Comparison of ENCODE assay signal across 12 cellular contexts in the genomic region with DNA sequence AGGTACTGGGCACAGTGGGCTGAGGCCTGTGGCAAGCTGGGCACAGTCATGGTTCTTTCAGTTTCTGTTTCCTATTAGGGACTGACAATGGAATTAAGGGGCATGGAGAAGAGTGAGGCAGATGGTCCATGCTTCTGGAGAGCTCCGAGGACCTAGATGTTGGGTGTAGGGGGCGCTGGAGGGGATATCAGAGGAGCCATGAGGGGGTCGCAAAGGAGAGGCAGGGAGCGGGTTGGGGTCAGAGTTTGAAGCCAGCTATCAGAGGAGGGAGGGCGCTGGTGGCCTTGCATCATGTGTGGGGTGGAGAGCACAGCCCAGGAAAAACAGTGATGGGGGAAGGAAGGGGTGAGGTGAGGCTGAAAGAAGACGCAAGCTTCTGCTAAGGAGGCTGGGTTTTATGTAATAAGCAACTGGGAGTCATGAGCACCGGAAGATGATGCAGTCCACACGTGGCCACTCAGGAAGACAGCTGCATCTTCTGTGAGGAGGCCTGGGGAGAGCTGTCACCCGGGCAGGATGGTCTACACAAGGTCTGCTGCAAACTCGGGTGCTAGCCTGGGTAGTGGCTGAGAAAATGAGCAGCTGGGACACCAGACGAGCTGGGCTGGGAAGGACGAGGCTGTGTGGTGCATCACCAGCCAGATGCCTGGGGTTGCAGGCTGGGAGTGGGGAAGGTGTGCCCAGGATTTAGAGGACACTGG.
DNase-seq lines count a peak whose midpoint lies in the region; ATAC-seq and TF ChIP-seq lines count a peak whose summit lies in the region.
"Had no signal": no experiment of that assay in that cellular context is flagged by ENCODE, and none has a peak within 500 bp of the region (broad histone marks: within the 10 kb centered on the region; RNA-seq: fewer than 3 reads in every experiment).

No MANE protein-coding gene starts in this region.

- CTCF ChIA-PET in activated CD8-positive, alpha-beta T cell treated with anti-CD3 and anti-CD28 coated beads, Interleukin-2, amount 10 ng/mL, durations not matched to agents 7 days and 5 days (lab: Charles Lee), result interaction anchor here (1.0 to 7.3 kb wide), 2 partner anchors 18 to 125 kb away, joined by 4 to 63 read pairs; no protein-coding TSS in a partner anchor
- CTCF ChIA-PET in activated CD8-positive, alpha-beta T cell treated with anti-CD3 and anti-CD28 coated beads for 36 hours (lab: Charles Lee), result interaction anchor here (0.8 to 9.9 kb wide), 8 partner anchors 9 to 298 kb away, joined by 3 to 66 read pairs (median 4); no protein-coding TSS in a partner anchor

- POLR2A ChIA-PET in activated CD8-positive, alpha-beta T cell treated with anti-CD3 and anti-CD28 coated beads, Interleukin-2, amount 10 ng/mL, durations not matched to agents 7 days and 5 days (lab: Charles Lee), result interaction anchor here (2.4 kb wide), 1 partner anchor 73 kb away, joined by 7 read pairs; the partner anchor contains the start of gene IER5
- POLR2A ChIA-PET in activated CD8-positive, alpha-beta T cell treated with anti-CD3 and anti-CD28 coated beads for 36 hours (lab: Charles Lee), result interaction anchor here (1.1 to 6.2 kb wide), 4 partner anchors 12 to 72 kb away, joined by 3 to 27 read pairs (median 8); no protein-coding TSS in a partner anchor

- TF ChIP-seq CTCF in activated CD8-positive, alpha-beta T cell treated with anti-CD3 and anti-CD28 coated beads for 36 hours (IDR thresholded peaks at IDR 0.05), result no peak

- peaks cover 29% of the 10 kb centered on the region for H3K9me3 Mint-ChIP-seq in activated CD8-positive, alpha-beta T cell treated with anti-CD3 and anti-CD28 coated beads, Interleukin-2, amount 10 ng/mL, durations not matched to agents 7 days and 5 days (ENCODE audit: insufficient read depth)
- H3K9me3 Mint-ChIP-seq in activated CD8-positive, alpha-beta T cell treated with anti-CD3 and anti-CD28 coated beads for 36 hours, result peaks cover 24% of the 10 kb centered on the region
- H3K9me3 Mint-ChIP-seq in central memory CD8-positive, alpha-beta T cell, result peaks cover 26% of the 10 kb centered on the region
- peaks cover 15% of the 10 kb centered on the region for H3K9me3 Mint-ChIP-seq in stimulated activated effector memory CD8-positive, alpha-beta T cell treated with anti-CD3 and anti-CD28 coated beads, Interleukin-12 subunit alpha, Interleukin-12 subunit beta, amount 100 ng/mL, for 72 hours
- H3K9me3 Mint-ChIP-seq in activated T-cell treated with anti-CD3 and anti-CD28 coated beads, Interleukin-2, amount 50 U/mL, for 72 hours, result peaks cover 16 to 20% of the 10 kb centered on the region in 2 donors

- H3K4me1 Mint-ChIP-seq in activated CD8-positive, alpha-beta T cell treated with anti-CD3 and anti-CD28 coated beads, Interleukin-2, amount 10 ng/mL, durations not matched to agents 7 days and 5 days (ENCODE audit: low read depth), result peaks cover 42% of the 10 kb centered on the region
- H3K4me1 Mint-ChIP-seq in activated CD8-positive, alpha-beta T cell treated with anti-CD3 and anti-CD28 coated beads for 36 hours (ENCODE audit: low read depth), result peaks cover 29% of the 10 kb centered on the region
- H3K4me1 Mint-ChIP-seq in central memory CD8-positive, alpha-beta T cell, result peaks cover 24% of the 10 kb centered on the region
- peaks cover 33% of the 10 kb centered on the region for H3K4me1 Mint-ChIP-seq in stimulated activated effector memory CD8-positive, alpha-beta T cell treated with anti-CD3 and anti-CD28 coated beads, Interleukin-12 subunit alpha, Interleukin-12 subunit beta, amount 100 ng/mL, for 72 hours
- peaks cover 30% of the 10 kb centered on the region for H3K4me1 Mint-ChIP-seq in activated T-cell treated with anti-CD3 and anti-CD28 coated beads, Interleukin-2, amount 50 U/mL, for 72 hours (ENCODE audit: low read depth)

- intact Hi-C loops in activated CD8-positive, alpha-beta T cell treated with anti-CD3 and anti-CD28 coated beads for 36 hours (cut with micrococcal nuclease), result loop anchor here (10.0 kb wide), 1 partner anchor 637 kb away; no protein-coding TSS in a partner anchor

- H3K4me3 Mint-ChIP-seq in activated CD8-positive, alpha-beta T cell treated with anti-CD3 and anti-CD28 coated beads, Interleukin-2, amount 10 ng/mL, durations not matched to agents 7 days and 5 days, result no peak overlapping the region
- H3K4me3 Mint-ChIP-seq in activated CD8-positive, alpha-beta T cell treated with anti-CD3 and anti-CD28 coated beads for 36 hours, result no peak overlapping the region
- H3K4me3 Mint-ChIP-seq in central memory CD8-positive, alpha-beta T cell, result no peak overlapping the region
- no peak overlapping the region for H3K4me3 Mint-ChIP-seq in stimulated activated effector memory CD8-positive, alpha-beta T cell treated with anti-CD3 and anti-CD28 coated beads, Interleukin-12 subunit alpha, Interleukin-12 subunit beta, amount 100 ng/mL, for 72 hours
- no peak overlapping the region for H3K4me3 Mint-ChIP-seq in activated T-cell treated with anti-CD3 and anti-CD28 coated beads, Interleukin-2, amount 50 U/mL, for 72 hours

- peaks cover 13% of the 10 kb centered on the region for H3K27me3 Mint-ChIP-seq in activated CD8-positive, alpha-beta T cell treated with anti-CD3 and anti-CD28 coated beads, Interleukin-2, amount 10 ng/mL, durations not matched to agents 7 days and 5 days (ENCODE audit: low read depth)
- H3K27me3 Mint-ChIP-seq in activated CD8-positive, alpha-beta T cell treated with anti-CD3 and anti-CD28 coated beads for 36 hours, result peaks cover 2% of the 10 kb centered on the region
- no peaks in the 10 kb centered on the region for H3K27me3 Mint-ChIP-seq in central memory CD8-positive, alpha-beta T cell
- H3K27me3 Mint-ChIP-seq in activated T-cell treated with anti-CD3 and anti-CD28 coated beads, Interleukin-2, amount 50 U/mL, for 72 hours (ENCODE audit: low read depth), result no peaks in the 10 kb centered on the region

- peak overlapping the region; percentile 44 for H3K27ac Mint-ChIP-seq in activated CD8-positive, alpha-beta T cell treated with anti-CD3 and anti-CD28 coated beads, Interleukin-2, amount 10 ng/mL, durations not matched to agents 7 days and 5 days
- no peak overlapping the region for H3K27ac Mint-ChIP-seq in activated CD8-positive, alpha-beta T cell treated with anti-CD3 and anti-CD28 coated beads for 36 hours
- H3K27ac Mint-ChIP-seq in central memory CD8-positive, alpha-beta T cell (ENCODE audit: low read depth), result peak overlapping the region; percentile 76
- H3K27ac Mint-ChIP-seq in stimulated activated effector memory CD8-positive, alpha-beta T cell treated with anti-CD3 and anti-CD28 coated beads, Interleukin-12 subunit alpha, Interleukin-12 subunit beta, amount 100 ng/mL, for 72 hours, result peak overlapping the region; percentile 33
- H3K27ac Mint-ChIP-seq in activated T-cell treated with anti-CD3 and anti-CD28 coated beads, Interleukin-2, amount 50 U/mL, for 72 hours, result no peak overlapping the region

- no peak for ATAC-seq in activated CD8-positive, alpha-beta T cell treated with anti-CD3 and anti-CD28 coated beads, Interleukin-2, amount 10 ng/mL, durations not matched to agents 7 days and 5 days
- ATAC-seq in activated CD8-positive, alpha-beta T cell treated with anti-CD3 and anti-CD28 coated beads for 36 hours, result no peak
- ATAC-seq in central memory CD8-positive, alpha-beta T cell (replicated peaks; ENCODE audit: extremely low read depth, poor library complexity, severe bottlenecking), result no peak
- peak; percentile 14 for ATAC-seq in stimulated activated effector memory CD8-positive, alpha-beta T cell treated with anti-CD3 and anti-CD28 coated beads, Interleukin-12 subunit alpha, Interleukin-12 subunit beta, amount 100 ng/mL, for 72 hours
- ATAC-seq in activated T-cell treated with anti-CD3 and anti-CD28 coated beads, Interleukin-2, amount 50 U/mL, for 72 hours (replicated peaks in 1 of 2), result no peak
- ATAC-seq in GM19463 (IDR thresholded peaks at IDR 0.05; ENCODE audit: unreplicated experiment), result no peak

- no peak for DNase-seq in activated CD8-positive, alpha-beta T cell treated with anti-CD3 and anti-CD28 coated beads, Interleukin-2, amount 10 ng/mL, durations not matched to agents 7 days and 5 days
- DNase-seq in activated CD8-positive, alpha-beta T cell treated with anti-CD3 and anti-CD28 coated beads for 36 hours, result no peak
- DNase-seq in MV-4-11 (lab: John Stamatoyannopoulos, UW) (peak; percentile 78), HUDEP-2 (lab: John Stamatoyannopoulos, UW; ENCODE audit: unreplicated experiment in 76 of 76) (no peak)
- DNase-seq in central memory CD8-positive, alpha-beta T cell (ENCODE audit: low spot score in 2 of 2), result no peak
- no peak for DNase-seq in stimulated activated effector memory CD8-positive, alpha-beta T cell treated with anti-CD3 and anti-CD28 coated beads, Interleukin-12 subunit alpha, Interleukin-12 subunit beta, amount 100 ng/mL, for 72 hours (ENCODE audit: low spot score in 2 of 2)
- no peak for DNase-seq in activated T-cell treated with anti-CD3 and anti-CD28 coated beads, Interleukin-2, amount 50 U/mL, for 72 hours
- DNase-seq: aorta, GOT3, NCI-H2029, SHP77 treated with DMSO at 0.1 percent for 48 hours had no signal

- H3K36me3 Mint-ChIP-seq in activated CD8-positive, alpha-beta T cell treated with anti-CD3 and anti-CD28 coated beads, Interleukin-2, amount 10 ng/mL, durations not matched to agents 7 days and 5 days (ENCODE audit: low read depth), result peaks cover 30% of the 10 kb centered on the region
- H3K36me3 Mint-ChIP-seq in activated CD8-positive, alpha-beta T cell treated with anti-CD3 and anti-CD28 coated beads for 36 hours (ENCODE audit: low read depth), result peaks cover 2% of the 10 kb centered on the region
- H3K36me3 Mint-ChIP-seq in central memory CD8-positive, alpha-beta T cell (ENCODE audit: insufficient read depth), result peaks cover 7% of the 10 kb centered on the region
- peaks cover 7% of the 10 kb centered on the region for H3K36me3 Mint-ChIP-seq in stimulated activated effector memory CD8-positive, alpha-beta T cell treated with anti-CD3 and anti-CD28 coated beads, Interleukin-12 subunit alpha, Interleukin-12 subunit beta, amount 100 ng/mL, for 72 hours
- H3K36me3 Mint-ChIP-seq in activated T-cell treated with anti-CD3 and anti-CD28 coated beads, Interleukin-2, amount 50 U/mL, for 72 hours (ENCODE audit: insufficient read depth in 2 of 2), result peaks cover 11 to 23% of the 10 kb centered on the region in 2 donors

Comparison
In these comparisons a context has a peak if more than half of its experiments do, and no peak if none do; other contexts are left out.
1. H3K27ac Mint-ChIP-seq: peak in activated CD8-positive, alpha-beta T cell treated with anti-CD3 and anti-CD28 coated beads, Interleukin-2, amount 10 ng/mL, durations not matched to agents 7 days and 5 days (single experiment), central memory CD8-positive, alpha-beta T cell (single experiment) and stimulated activated effector memory CD8-positive, alpha-beta T cell treated with anti-CD3 and anti-CD28 coated beads, Interleukin-12 subunit alpha, Interleukin-12 subunit beta, amount 100 ng/mL, for 72 hours (single experiment); none in activated CD8-positive, alpha-beta T cell treated with anti-CD3 and anti-CD28 coated beads for 36 hours (single experiment) and activated T-cell treated with anti-CD3 and anti-CD28 coated beads, Interleukin-2, amount 50 U/mL, for 72 hours (single experiment).